19 cellular contexts compared by ENCODE assay signal in the genomic region with DNA sequence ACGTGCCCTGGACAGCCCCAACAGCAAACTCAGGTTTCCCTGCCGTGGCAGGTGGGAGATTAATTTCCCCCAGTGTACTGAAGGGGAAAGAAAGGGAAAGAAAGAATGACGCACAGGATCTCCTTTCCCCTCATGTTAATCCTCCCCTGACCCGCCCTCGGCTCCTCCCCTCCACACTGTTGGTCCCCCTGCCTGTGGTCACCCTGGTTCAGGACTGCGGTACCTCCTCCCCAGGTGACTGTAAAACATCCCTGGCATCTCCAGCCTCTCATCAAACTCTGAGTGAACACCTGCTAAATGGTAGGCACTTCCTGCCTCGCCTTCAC.
A peak's percentile ranks its signal among the peaks of the same experiment; 100 is the strongest.
DNase-seq lines count a peak whose midpoint lies in the region; ATAC-seq and TF ChIP-seq lines count a peak whose summit lies in the region.
"Had no signal": no experiment of that assay in that cellular context is flagged by ENCODE, and none has a peak within 500 bp of the region (broad histone marks: within the 10 kb centered on the region; RNA-seq: fewer than 3 reads in every experiment).

No MANE protein-coding gene starts in this region.

- no peak overlapping the region for H2BK120ac ChIP-seq in H9 (ENCODE audit: low read depth, low read length, poor library complexity, severe bottlenecking)

- no peak for TF ChIP-seq CTCF in H9 (conservative IDR thresholded peaks at IDR 0.05)

- peaks cover 0 to 4% (median 0%) of the 10 kb centered on the region in 3 experiments; a peak in 1 of 7 replicates for H3K36me3 Mint-ChIP-seq in H9 (ENCODE audit: insufficient read depth in 1 of 3, low read depth in 3 of 3)
- no peaks in the 10 kb centered on the region for H3K36me3 Mint-ChIP-seq in stimulated activated memory B cell treated with anti-CD40 and anti-IgM and Interleukin-4, amounts not matched to agents 10 μg/mL and 1 μg/mL and 100 μg/mL, for 72 hours
- H3K36me3 Mint-ChIP-seq: CD4-positive, CD25-positive, alpha-beta regulatory T cell had no signal

- H3K4me2 ChIP-seq in BLaER1 (peak overlapping the region; percentile 26), H9 (ENCODE audit: insufficient read depth, insufficient read length, low read length) (no peak overlapping the region)
- H3K4me2 ChIP-seq: A549, KMS-11 had no signal

- no peak overlapping the region for H2BK5ac ChIP-seq in H9 (ENCODE audit: insufficient read length, low read length)

- no peak overlapping the region for H3K9ac ChIP-seq in BLaER1
- H3K9ac ChIP-seq in H9 (ENCODE audit: extremely low read depth, insufficient read length, low read length): no peak overlapping the region
- H3K9ac ChIP-seq: KMS-11 had no signal

- H2AFZ ChIP-seq in H9 (ENCODE audit: low read length): no peak overlapping the region

- H3K18ac ChIP-seq in H9 (ENCODE audit: insufficient read length, low read depth, low read length): no peak overlapping the region

- no peak overlapping the region for H3K14ac ChIP-seq in H9 (ENCODE audit: insufficient read depth, low read length)

- WGBS in H9 (ENCODE audit: extremely low coverage, insufficient read length, low lambda C conversion rate): no CpG with 5 or more reads among the region's 7 CpGs

- no peak overlapping the region for H2AK5ac ChIP-seq in H9 (ENCODE audit: insufficient read length, low read length)

- H3K4me3 Mint-ChIP-seq in H9: peak overlapping the region in 1 of 2 experiments; percentile 16; a peak in 1 of 5 replicates
- no peak overlapping the region for H3K4me3 Mint-ChIP-seq in stimulated activated memory B cell treated with anti-CD40 and anti-IgM and Interleukin-4, amounts not matched to agents 10 μg/mL and 1 μg/mL and 100 μg/mL, for 72 hours
- H3K4me3 Mint-ChIP-seq: CD4-positive, CD25-positive, alpha-beta regulatory T cell had no signal

- peak overlapping the region in 2 of 3 experiments; percentile 30 to 92; a peak in 2 of 7 replicates for H3K27ac Mint-ChIP-seq in H9
- no peak overlapping the region for H3K27ac Mint-ChIP-seq in stimulated activated memory B cell treated with anti-CD40 and anti-IgM and Interleukin-4, amounts not matched to agents 10 μg/mL and 1 μg/mL and 100 μg/mL, for 72 hours
- H3K27ac Mint-ChIP-seq: CD4-positive, CD25-positive, alpha-beta regulatory T cell had no signal

- H3K4ac ChIP-seq in H9 (ENCODE audit: low read depth, low read length): no peak overlapping the region

- no peak overlapping the region for H4K8ac ChIP-seq in H9 (replicated peaks; ENCODE audit: insufficient read length, low read depth, low read length)

- H3T11ph ChIP-seq in H9 (ENCODE audit: low read length): no peak overlapping the region

- no peak overlapping the region for H2BK20ac ChIP-seq in H9 (ENCODE audit: low read depth, low read length, poor library complexity, severe bottlenecking)

- peaks cover 3% of the 10 kb centered on the region; the same call in 1 of the 2 replicates for H3K79me2 ChIP-seq in H9 (ENCODE audit: insufficient read depth, low read length)

- no peak overlapping the region for H2BK15ac ChIP-seq in H9 (ENCODE audit: low read depth, low read length)

- H3K79me1 ChIP-seq in H9 (ENCODE audit: insufficient read depth, low read depth, low read length, poor library complexity, severe bottlenecking): no peaks in the 10 kb centered on the region

- H3K27ac ChIP-seq in BLaER1: no peak overlapping the region
- no peak overlapping the region for H3K27ac ChIP-seq in H9 (ENCODE audit: insufficient read length, low read depth, low read length)
- peak overlapping the region; percentile 98; the same call in 1 of the 2 replicates for H3K27ac ChIP-seq in SJSA1
- H3K27ac ChIP-seq in effector memory CD4-positive, alpha-beta T cell (ENCODE audit: insufficient read depth, low read length, poor library complexity, severe bottlenecking): no peak overlapping the region
- H3K27ac ChIP-seq: A549, HL-60, KMS-11 had no signal

- H4K20me1 ChIP-seq in BLaER1 (no peaks in the 10 kb centered on the region), H9 (ENCODE audit: control insufficient read depth, insufficient read depth, insufficient read length) (no peaks in the 10 kb centered on the region)

- no peak overlapping the region for H3K23ac ChIP-seq in H9 (ENCODE audit: insufficient read length, low read depth, low read length)

- no peak overlapping the region for H4K91ac ChIP-seq in H9 (ENCODE audit: insufficient read length, low read depth, low read length)

- H3K4me1 Mint-ChIP-seq in H9: peaks cover 51 to 52% of the 10 kb centered on the region in 2 experiments
- no peaks in the 10 kb centered on the region for H3K4me1 Mint-ChIP-seq in stimulated activated memory B cell treated with anti-CD40 and anti-IgM and Interleukin-4, amounts not matched to agents 10 μg/mL and 1 μg/mL and 100 μg/mL, for 72 hours

- H3K36me3 ChIP-seq in BLaER1 (no peaks in the 10 kb centered on the region), SJSA1 (no peaks in the 10 kb centered on the region)
- no peaks in the 10 kb centered on the region for H3K36me3 ChIP-seq in effector memory CD4-positive, alpha-beta T cell (ENCODE audit: control insufficient read depth, insufficient read depth, low read length)

- no peaks in the 10 kb centered on the region for H3K9me3 ChIP-seq in BLaER1
- no peaks in the 10 kb centered on the region for H3K9me3 ChIP-seq in H9 (ENCODE audit: control insufficient read depth, low read depth, low read length)
- H3K9me3 ChIP-seq in SJSA1 (replicated peaks): no peaks in the 10 kb centered on the region
- no peaks in the 10 kb centered on the region for H3K9me3 ChIP-seq in effector memory CD4-positive, alpha-beta T cell (ENCODE audit: control insufficient read depth, low read length)
- H3K9me3 ChIP-seq: A549 had no signal

- ATAC-seq in stimulated activated memory B cell treated with anti-CD40 and anti-IgM and Interleukin-4, amounts not matched to agents 10 μg/mL and 1 μg/mL and 100 μg/mL, for 72 hours: no peak
- ATAC-seq: A549 had no signal

- H3K4me3 ChIP-seq in BLaER1 (no peak overlapping the region), SJSA1 (no peak overlapping the region)
- no peak overlapping the region for H3K4me3 ChIP-seq in effector memory CD4-positive, alpha-beta T cell (ENCODE audit: insufficient read depth, low read depth, low read length, poor library complexity, severe bottlenecking)
- H3K4me3 ChIP-seq: A549 had no signal

- peaks cover 3% of the 10 kb centered on the region for H3K23me2 ChIP-seq in H9 (ENCODE audit: insufficient read length, low read depth, low read length, poor library complexity, severe bottlenecking)

- H3K27me3 ChIP-seq in BLaER1 (no peaks in the 10 kb centered on the region), H9 (ENCODE audit: insufficient read depth, low read length) (no peaks in the 10 kb centered on the region), SJSA1 (replicated peaks) (no peaks in the 10 kb centered on the region)
- H3K27me3 ChIP-seq in effector memory CD4-positive, alpha-beta T cell (replicated peaks; ENCODE audit: control insufficient read depth, insufficient read depth, low read length, poor library complexity, severe bottlenecking): peaks cover 3% of the 10 kb centered on the region

- no peaks in the 10 kb centered on the region for H3K9me3 Mint-ChIP-seq in H9
- H3K9me3 Mint-ChIP-seq in stimulated activated memory B cell treated with anti-CD40 and anti-IgM and Interleukin-4, amounts not matched to agents 10 μg/mL and 1 μg/mL and 100 μg/mL, for 72 hours: peaks cover 3% of the 10 kb centered on the region

- no peak overlapping the region for H3K56ac ChIP-seq in H9 (ENCODE audit: insufficient read length, low read depth, low read length)

- no peak overlapping the region for H4K5ac ChIP-seq in H9 (ENCODE audit: insufficient read length, low read depth, low read length)

- DNase-seq in H9 (peak; percentile 70), SJSA1 (ENCODE audit: low read depth in 1 of 2, low spot score in 2 of 2) (no peak), iPS-NIHi7 (ENCODE audit: extremely low spot score) (peak; percentile 63), NCI-H2029 treated with DMSO at 0.1 percent for 48 hours (lab: John Stamatoyannopoulos, UW) (no peak), NCI-H226 (no peak)
- DNase-seq in effector memory CD4-positive, alpha-beta T cell: no peak
- DNase-seq: CD4-positive, CD25-positive, alpha-beta regulatory T cell; DMS79 treated with DMSO at 0.1 percent for 48 hours; GF-D8; NCI-H1105 treated with DMSO at 0.1 percent for 48 hours; NCI-H2081 treated with DMSO at 0.1 percent for 48 hours; NCI-H2227 treated with DMSO at 0.1 percent for 48 hours; NCI-H774; SHP77 treated with DMSO at 0.1 percent for 48 hours had no signal

- no peak overlapping the region for H2BK12ac ChIP-seq in H9 (ENCODE audit: insufficient read length, low read depth, low read length)

- no peaks in the 10 kb centered on the region for H3K27me3 Mint-ChIP-seq in H9 (ENCODE audit: low read depth)
- peaks cover 48% of the 10 kb centered on the region for H3K27me3 Mint-ChIP-seq in stimulated activated memory B cell treated with anti-CD40 and anti-IgM and Interleukin-4, amounts not matched to agents 10 μg/mL and 1 μg/mL and 100 μg/mL, for 72 hours

- H3K4me1 ChIP-seq in BLaER1: peaks cover 33% of the 10 kb centered on the region
- peaks cover 17% of the 10 kb centered on the region; the same call in 1 of the 2 replicates for H3K4me1 ChIP-seq in H9 (ENCODE audit: insufficient read depth, low read length)
- peaks cover 49% of the 10 kb centered on the region for H3K4me1 ChIP-seq in SJSA1 (replicated peaks)
- H3K4me1 ChIP-seq in effector memory CD4-positive, alpha-beta T cell (ENCODE audit: control insufficient read depth, insufficient read depth, low read length, poor library complexity, severe bottlenecking): no peaks in the 10 kb centered on the region
- H3K4me1 ChIP-seq: A549 had no signal

Comparison
In these comparisons a context has a peak if more than half of its experiments do, and no peak if none do; other contexts are left out.
1. DNase-seq: peak in H9 (single experiment) and iPS-NIHi7 (single experiment); none in SJSA1 (0 of 2), NCI-H2029 treated with DMSO at 0.1 percent for 48 hours (single experiment), effector memory CD4-positive, alpha-beta T cell (0 of 3) and NCI-H226 (single experiment).